Comparison of ENCODE assay signal across 13 cellular contexts in the genomic region with DNA sequence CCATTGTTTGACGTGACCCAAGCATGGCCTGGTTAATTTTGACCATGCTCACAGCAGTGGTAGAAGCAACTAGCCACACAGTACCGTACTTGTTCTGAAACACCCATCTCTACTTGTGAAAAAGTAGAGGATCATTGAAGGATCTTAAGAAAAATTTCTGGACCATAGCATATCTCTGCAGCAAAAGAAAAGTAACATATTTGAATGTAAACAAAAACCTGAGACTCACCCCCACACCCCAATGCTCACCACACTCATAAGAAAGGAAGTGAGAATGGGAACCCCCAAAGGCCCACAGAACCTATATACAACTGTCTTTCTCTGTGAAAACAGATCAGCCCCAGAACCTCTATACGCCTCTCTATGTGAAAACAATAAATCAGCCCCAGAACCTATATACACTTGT. TPM values are rescaled to one million over a fixed set of nuclear protein-coding genes. Genes with fewer than 3 reads are reported as not detected.
A peak's percentile ranks its signal among the peaks of the same experiment; 100 is the strongest.
DNase-seq lines count a peak whose midpoint lies in the region; ATAC-seq and TF ChIP-seq lines count a peak whose summit lies in the region.
"Had no signal": no experiment of that assay in that cellular context is flagged by ENCODE, and none has a peak within 500 bp of the region (broad histone marks: within the 10 kb centered on the region; RNA-seq: fewer than 3 reads in every experiment).

No MANE protein-coding gene starts in this region.

- H3K36me3 Mint-ChIP-seq in naive thymus-derived CD8-positive, alpha-beta T cell = no peaks in the 10 kb centered on the region

- H3K4me2 ChIP-seq in BLaER1 = peak overlapping the region; percentile 62

- peaks cover 77% of the 10 kb centered on the region for H3K4me1 ChIP-seq in BLaER1
- H3K4me1 ChIP-seq: SJSA1 had no signal

- ATAC-seq in GM18909 (IDR thresholded peaks at IDR 0.05; ENCODE audit: poor library complexity, unreplicated experiment) = peak; percentile 64
- ATAC-seq in HG02571 (IDR thresholded peaks at IDR 0.05; ENCODE audit: unreplicated experiment) = peak; percentile 62
- peak; percentile 56 for ATAC-seq in HG03460 (IDR thresholded peaks at IDR 0.05; ENCODE audit: unreplicated experiment)
- no peak for ATAC-seq in naive thymus-derived CD8-positive, alpha-beta T cell
- ATAC-seq: left colon had no signal

- POLR2A ChIA-PET in naive thymus-derived CD8-positive, alpha-beta T cell (lab: Charles Lee) = no interaction called here

- no peaks in the 10 kb centered on the region for H3K9me3 Mint-ChIP-seq in naive thymus-derived CD8-positive, alpha-beta T cell

- no peak overlapping the region for H3K4me3 ChIP-seq in BLaER1
- H3K4me3 ChIP-seq in WERI-Rb-1 (ENCODE audit: low read depth, low read length) = no peak overlapping the region
- H3K4me3 ChIP-seq: SJSA1 had no signal

- no peaks in the 10 kb centered on the region for H3K27me3 Mint-ChIP-seq in naive thymus-derived CD8-positive, alpha-beta T cell

- H3K36me3 ChIP-seq in BLaER1 (no peaks in the 10 kb centered on the region), WERI-Rb-1 (no peaks in the 10 kb centered on the region)
- H3K36me3 ChIP-seq: SJSA1 had no signal

- peaks cover 0 to 34% (median 17%) of the 10 kb centered on the region in 4 donors for H3K4me1 Mint-ChIP-seq in naive thymus-derived CD8-positive, alpha-beta T cell

- no peak overlapping the region for H3K4me3 Mint-ChIP-seq in naive thymus-derived CD8-positive, alpha-beta T cell

- H4K20me1 ChIP-seq in BLaER1 = no peaks in the 10 kb centered on the region

- DNase-seq in pons (ENCODE audit: low spot score) (no peak), WERI-Rb-1 (no peak), dedifferentiated amniotic fluid mesenchymal stem cell (ENCODE audit: extremely low spot score) (no peak)
- no peak for DNase-seq in naive thymus-derived CD8-positive, alpha-beta T cell
- DNase-seq: activated CD4-positive, alpha-beta T cell treated with anti-CD3 and anti-CD28 coated beads for 48 hours; left colon; NCI-H2081 treated with DMSO at 0.1 percent for 48 hours; retina had no signal

- H3K27ac ChIP-seq in BLaER1 = peak overlapping the region; percentile 66
- H3K27ac ChIP-seq in WERI-Rb-1 = no peak overlapping the region
- H3K27ac ChIP-seq: SJSA1 had no signal

- TF ChIP-seq CTCF in WERI-Rb-1 (IDR thresholded peaks at IDR 0.05; ENCODE audit: low read depth, low read length) = no peak

- H3K9me3 ChIP-seq in BLaER1 (no peaks in the 10 kb centered on the region), WERI-Rb-1 (ENCODE audit: severe bottlenecking) (no peaks in the 10 kb centered on the region)
- H3K9me3 ChIP-seq: SJSA1 had no signal

- no peak overlapping the region for H3K27ac Mint-ChIP-seq in naive thymus-derived CD8-positive, alpha-beta T cell

- H3K9ac ChIP-seq in BLaER1 = no peak overlapping the region; the same call in 1 of the 2 replicates

- H3K27me3 ChIP-seq in BLaER1 = no peaks in the 10 kb centered on the region
- no peaks in the 10 kb centered on the region for H3K27me3 ChIP-seq in WERI-Rb-1 (ENCODE audit: insufficient read depth, low read depth, severe bottlenecking)
- H3K27me3 ChIP-seq: SJSA1 had no signal

RNA-seq across cellular contexts. Expression of a gene that starts 33.8 kb away (rescaled TPM):
- total RNA-seq in naive thymus-derived CD8-positive, alpha-beta T cell = 10 to 100 TPM; 52.9 to 55.9 TPM
- 10 to 100 TPM in 2 of 3 donors, 1 to 10 TPM in 1; 7.1 to 14.5 (median 10.0) TPM for polyA plus RNA-seq in naive thymus-derived CD8-positive, alpha-beta T cell

Comparison
In these comparisons a context has a peak if more than half of its experiments do, and no peak if none do; other contexts are left out.
1. ATAC-seq: peak in GM18909 (single experiment), HG02571 (single experiment) and HG03460 (single experiment); none in naive thymus-derived CD8-positive, alpha-beta T cell (0 of 2).